ENCODE assay signal across 18 cellular contexts in the genomic region with DNA sequence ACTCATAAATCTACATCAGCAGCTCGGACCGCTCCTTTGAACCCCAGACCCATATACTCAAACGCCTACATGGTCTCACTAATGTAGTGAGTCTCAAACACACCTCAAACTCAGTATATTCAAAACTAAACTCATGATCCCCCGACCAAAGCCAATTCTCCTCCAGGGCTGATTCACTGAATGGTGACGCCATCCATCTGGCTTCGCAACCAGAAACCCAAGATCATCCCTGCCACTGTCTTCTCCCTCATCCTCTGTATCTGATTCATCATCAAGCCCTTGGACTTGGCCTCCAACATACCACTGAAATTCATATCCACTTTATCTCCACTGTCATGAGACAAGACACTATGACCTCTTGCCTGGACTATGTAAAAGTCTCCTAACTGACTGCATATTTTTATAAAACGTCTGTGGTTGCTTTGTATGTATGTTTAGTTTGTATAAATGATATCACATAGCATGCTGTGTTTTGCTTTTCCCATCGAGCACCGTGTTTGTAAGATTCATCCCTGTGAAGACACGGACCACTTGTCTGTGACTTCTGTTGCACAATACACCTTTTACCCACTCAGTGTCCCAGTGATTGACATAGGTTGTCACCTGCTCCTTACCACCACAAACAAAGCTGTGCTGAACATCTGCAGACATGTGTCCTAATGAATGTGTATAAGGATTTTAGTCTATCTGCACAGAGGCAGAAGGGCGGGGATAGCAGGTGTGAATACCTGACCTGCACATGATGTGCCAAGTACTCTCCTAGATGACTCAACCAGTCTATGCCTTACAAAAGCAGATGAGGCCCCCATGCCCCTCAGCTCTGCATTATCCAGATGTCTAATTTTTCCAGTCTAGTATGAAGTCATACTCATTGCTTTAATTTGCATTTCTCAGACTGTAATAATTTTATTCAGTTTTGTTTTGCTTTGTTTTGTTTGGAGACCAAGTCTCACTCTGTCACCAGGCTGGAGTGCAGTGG.
DNase-seq lines count a peak whose midpoint lies in the region; ATAC-seq, FAIRE-seq and TF ChIP-seq lines count a peak whose summit lies in the region.
"Had no signal": no experiment of that assay in that cellular context is flagged by ENCODE, and none has a peak within 500 bp of the region (broad histone marks: within the 10 kb centered on the region; RNA-seq: fewer than 3 reads in every experiment).

No MANE protein-coding gene starts in this region.

- H3K9ac ChIP-seq in HepG2 (ENCODE audit: insufficient read depth, low read depth, low read length) = no peak overlapping the region
- no peak overlapping the region for H3K9ac ChIP-seq in kidney (ENCODE audit: low read length in 2 of 2)

- H3K27me3 ChIP-seq in HepG2 (ENCODE audit: control insufficient read depth in 1 of 2, insufficient read depth in 2 of 2, low read length in 2 of 2) = no peaks in the 10 kb centered on the region; a peak in 1 of 5 replicates
- H3K27me3 ChIP-seq in right lobe of liver = no peaks in the 10 kb centered on the region
- no peaks in the 10 kb centered on the region for H3K27me3 ChIP-seq in adrenal gland
- H3K27me3 ChIP-seq in foreskin keratinocyte = peaks cover 4% of the 10 kb centered on the region
- no peaks in the 10 kb centered on the region for H3K27me3 ChIP-seq in heart right ventricle
- H3K27me3 ChIP-seq: BE2C, body of pancreas had no signal

- H3K79me2 ChIP-seq in HepG2 (ENCODE audit: insufficient read depth, low read length) = no peaks in the 10 kb centered on the region

- TF ChIP-seq CTCF in HepG2 (CRISPR knock-in tag; IDR thresholded peaks at IDR 0.05) (no peak), right lobe of liver (IDR thresholded peaks at IDR 0.05) (no peak), adrenal gland (IDR thresholded peaks at IDR 0.05) (no peak), foreskin keratinocyte (conservative IDR thresholded peaks at IDR 0.05) (no peak), heart right ventricle (IDR thresholded peaks at IDR 0.05) (no peak), kidney (IDR thresholded peaks at IDR 0.05; ENCODE audit: borderline replicate concordance, extremely low read depth, insufficient read depth) (no peak)

- no peaks in the 10 kb centered on the region for H3K36me3 ChIP-seq in HepG2 (replicated peaks in 1 of 2; ENCODE audit: control insufficient read depth in 1 of 2, insufficient read depth in 2 of 2, low read length in 2 of 2)
- H3K36me3 ChIP-seq in right lobe of liver = no peaks in the 10 kb centered on the region
- no peaks in the 10 kb centered on the region for H3K36me3 ChIP-seq in adrenal gland (replicated peaks in 1 of 2)
- peaks cover 0 to 99% (median 0%) of the 10 kb centered on the region in 9 donors for H3K36me3 ChIP-seq in heart right ventricle
- H3K36me3 ChIP-seq in kidney (ENCODE audit: control insufficient read depth in 1 of 2, insufficient read depth in 2 of 2, low read length in 2 of 2) = no peaks in the 10 kb centered on the region
- H3K36me3 ChIP-seq: BE2C had no signal

- POLR2A ChIA-PET in HepG2 (lab: Yijun Ruan, JAX) = no interaction called here

- ATAC-seq in HepG2 (no peak), right lobe of liver (no peak), foreskin keratinocyte (peak; percentile 81), heart right ventricle (no peak), HG02938 (IDR thresholded peaks at IDR 0.05; ENCODE audit: unreplicated experiment) (no peak)
- ATAC-seq: body of pancreas; stimulated activated memory B cell treated with anti-CD40 and anti-IgM and Interleukin-4, amounts not matched to agents 10 μg/mL and 1 μg/mL and 100 μg/mL, for 72 hours; WTC11 had no signal

- FAIRE-seq in HepG2 (lab: Jason Lieb, UNC) = no peak
- no peak for FAIRE-seq in kidney (lab: Jason Lieb, UNC)
- FAIRE-seq: GM18507, islet of Langerhans had no signal

- TF ChIP-seq POLR2A in HepG2 (IDR thresholded peaks at IDR 0.05; ENCODE audit: insufficient read depth in 1 of 2, low read depth in 2 of 2, low read length in 2 of 2) = no peak
- no peak for TF ChIP-seq POLR2A in right lobe of liver (IDR thresholded peaks at IDR 0.05)
- TF ChIP-seq POLR2A in adrenal gland (IDR thresholded peaks at IDR 0.05) = no peak

- intact Hi-C loops in HepG2 (cut with micrococcal nuclease; ENCODE audit: unreplicated experiment) = no loop called here
- intact Hi-C loops in right lobe of liver (cut with DNase I) = no loop called here
- intact Hi-C loops in adrenal gland (cut with DNase I) = no loop called here
- intact Hi-C loops in heart right ventricle (cut with DNase I) = loop anchor here in 1 of 10 donors (10.0 kb wide), 1 partner anchor 53 kb away; no protein-coding TSS in a partner anchor
- intact Hi-C loops in kidney (cut with DNase I) = loop anchor here (10.0 kb wide), 1 partner anchor 63 kb away; no protein-coding TSS in a partner anchor

- DNase-seq in HepG2 (ENCODE audit: low spot score) (no peak), right lobe of liver (no peak), adrenal gland (peak in 4 of 7 donors; percentile 40 to 72 (median 66)), foreskin keratinocyte (peak in 1 of 2 donors; percentile 64), heart right ventricle (no peak), NCI-H510A (lab: John Stamatoyannopoulos, UW) (no peak), kidney (no peak)
- DNase-seq: BE2C; body of pancreas; H9; NCI-H187; NK-92 treated with Interleukin-12 subunit alpha and Interleukin-12 subunit beta, amount 100 ng/mL, for 24 hours had no signal

- H3K4me3 ChIP-seq in HepG2 (replicated peaks in 1 of 3; ENCODE audit: insufficient read depth in 1 of 3, low read depth in 2 of 3, low read length in 3 of 3) = no peak overlapping the region
- H3K4me3 ChIP-seq in right lobe of liver = no peak overlapping the region
- no peak overlapping the region for H3K4me3 ChIP-seq in adrenal gland
- no peak overlapping the region for H3K4me3 ChIP-seq in heart right ventricle
- H3K4me3 ChIP-seq in kidney (ENCODE audit: low read length in 2 of 2) = no peak overlapping the region
- H3K4me3 ChIP-seq: body of pancreas had no signal

- no peak overlapping the region for H3K27ac ChIP-seq in HepG2 (ENCODE audit: extremely low read length, insufficient read depth, low read length)
- no peak overlapping the region for H3K27ac ChIP-seq in right lobe of liver
- no peak overlapping the region for H3K27ac ChIP-seq in adrenal gland
- H3K27ac ChIP-seq in foreskin keratinocyte = no peak overlapping the region
- H3K27ac ChIP-seq in heart right ventricle = no peak overlapping the region
- no peak overlapping the region for H3K27ac ChIP-seq in kidney (ENCODE audit: low read depth in 2 of 2, low read length in 2 of 2)
- H3K27ac ChIP-seq: body of pancreas, epithelial cell of prostate had no signal

- TF ChIP-seq RAD21 in HepG2 (CRISPR knock-in tag; IDR thresholded peaks at IDR 0.05) = no peak

- H4K20me1 ChIP-seq in HepG2 (ENCODE audit: insufficient read depth, low read length) = no peaks in the 10 kb centered on the region

- in situ Hi-C loops in HepG2 (cut with HindIII; ENCODE audit: extremely low pct_ligation_motif_present, low pct_unique_long_range_greater_than_20kb) = no loop called here

- peaks cover 9% of the 10 kb centered on the region for H3K4me1 ChIP-seq in HepG2 (ENCODE audit: insufficient read depth, low read length)
- peaks cover 0 to 8% (median 0%) of the 10 kb centered on the region in 4 donors for H3K4me1 ChIP-seq in right lobe of liver
- no peaks in the 10 kb centered on the region for H3K4me1 ChIP-seq in adrenal gland (replicated peaks in 1 of 2)
- peaks cover 3% of the 10 kb centered on the region for H3K4me1 ChIP-seq in foreskin keratinocyte
- peaks cover 0 to 8% (median 0%) of the 10 kb centered on the region in 9 donors for H3K4me1 ChIP-seq in heart right ventricle
- peaks cover 4 to 5% of the 10 kb centered on the region in 2 donors for H3K4me1 ChIP-seq in kidney (ENCODE audit: control insufficient read depth in 1 of 2, insufficient read depth in 1 of 2, low read depth in 1 of 2, low read length in 2 of 2)
- H3K4me1 ChIP-seq: body of pancreas had no signal

- H3K4me2 ChIP-seq in HepG2 (ENCODE audit: low read depth, low read length) = no peak overlapping the region

- no TSS peak for BruUV-seq in HepG2 (replicated peaks; lab: Mats Ljungman, UMichigan)

- CTCF ChIA-PET in HepG2 (lab: Yijun Ruan, JAX; ENCODE audit: low intra/inter-chr PET ratio, low total read pairs) = no interaction called here

- no peaks in the 10 kb centered on the region for H3K9me3 ChIP-seq in HepG2 (ENCODE audit: low read length)
- no peaks in the 10 kb centered on the region for H3K9me3 ChIP-seq in right lobe of liver
- H3K9me3 ChIP-seq in adrenal gland (replicated peaks in 1 of 3) = no peaks in the 10 kb centered on the region
- H3K9me3 ChIP-seq in heart right ventricle = no peaks in the 10 kb centered on the region
- no peaks in the 10 kb centered on the region for H3K9me3 ChIP-seq in kidney (ENCODE audit: control insufficient read depth in 1 of 2, low read length in 2 of 2)
- H3K9me3 ChIP-seq: BE2C, body of pancreas had no signal

- 42% methylated on average over 11 of the region's 11 CpGs for WGBS in HepG2 (ENCODE audit: low lambda C conversion rate)
- 70% methylated on average over 11 of the region's 11 CpGs for WGBS in right lobe of liver (ENCODE audit: insufficient coverage, low coverage, low lambda C conversion rate, missing lambda C conversion rate)
- WGBS in adrenal gland, 4 donors = 60 to 70% (median 65%) methylated on average over 11 of the region's 11 CpGs
- WGBS in heart right ventricle, 2 donors = 73 to 89% methylated on average over 11 of the region's 11 CpGs

- TF ChIP-seq EP300 in HepG2 (IDR thresholded peaks at IDR 0.05; ENCODE audit: low read depth in 2 of 2, low read length in 2 of 2) = no peak
- TF ChIP-seq EP300 in HepG2 (CRISPR knock-in tag; IDR thresholded peaks at IDR 0.05; ENCODE audit: borderline replicate concordance) = no peak

- H2AFZ ChIP-seq in HepG2 (ENCODE audit: low read length) = no peak overlapping the region

TF ChIP-seq in HepG2, 621 proteins besides CTCF, POLR2A, EP300 and RAD21 (continues in another document):
- TF ChIP-seq CEBPB (IDR thresholded peaks at IDR 0.05; ENCODE audit: borderline replicate concordance, low read depth, low read length) = peak; percentile 56; the same call in 1 of the 2 replicates
- no peak for TF ChIP-seq TBX3 (IDR thresholded peaks at IDR 0.05; ENCODE audit: borderline replicate concordance)

Comparison
In these comparisons a context has a peak if more than half of its experiments do, and no peak if none do; other contexts are left out.
1. DNase-seq: peak in adrenal gland (4 of 7); none in HepG2 (single experiment), right lobe of liver (0 of 3), heart right ventricle (0 of 2), NCI-H510A (single experiment) and kidney (single experiment).